Comparison of ENCODE assay signal across 5 cellular contexts in genomic region chrX:45982958-45983727, GRCh38.
DNase-seq lines count a peak whose midpoint lies in the region; ATAC-seq, FAIRE-seq and TF ChIP-seq lines count a peak whose summit lies in the region.
"Not testable (repeated sequence)": the region's sequence is repeated elsewhere in the genome, so short reads cannot be mapped to it uniquely, and the experiment has no call there.

No MANE protein-coding gene starts in this region.

- not testable (repeated sequence) for H3K27ac Mint-ChIP-seq in osteocyte (ENCODE audit: unreplicated experiment)

- H3K36me3 Mint-ChIP-seq in osteocyte (ENCODE audit: unreplicated experiment) = not testable (repeated sequence)

- in situ Hi-C loops in K562 (cut with MboI) = not testable (repeated sequence)

- H3K4me2 ChIP-seq in K562 (ENCODE audit: insufficient read depth, low read length) = not testable (repeated sequence)

- not testable (repeated sequence) for H3K9me3 ChIP-seq in HEK293 (ENCODE audit: control insufficient read depth, insufficient read depth, low read depth, low read length); K562 (replicated peaks; ENCODE audit: control insufficient read depth, insufficient read depth, low read depth, low read length); right cardiac atrium (ENCODE audit: control insufficient read depth, low read length); kidney (ENCODE audit: control insufficient read depth in 1 of 2, low read length in 2 of 2)

- H3K27me3 ChIP-seq in K562 (ENCODE audit: control insufficient read depth in 2 of 2, insufficient read depth in 2 of 2, low read length in 2 of 2); right cardiac atrium (ENCODE audit: control insufficient read depth, insufficient read depth): not testable (repeated sequence)

- not testable (repeated sequence) for H4K20me1 ChIP-seq in K562 (replicated peaks; ENCODE audit: control insufficient read depth, insufficient read depth, low read length)

- H3K4me1 ChIP-seq in HEK293 (ENCODE audit: control insufficient read depth, insufficient read depth, low read length); K562 (replicated peaks in 1 of 2; ENCODE audit: control insufficient read depth in 2 of 2, insufficient read depth in 2 of 2, low read length in 2 of 2); right cardiac atrium (ENCODE audit: control insufficient read depth, insufficient read depth, low read length); kidney (ENCODE audit: control insufficient read depth in 1 of 2, insufficient read depth in 1 of 2, low read depth in 1 of 2, low read length in 2 of 2): not testable (repeated sequence)

- not testable (repeated sequence) for TF ChIP-seq EP300 in K562 (IDR thresholded peaks at IDR 0.05; ENCODE audit: low read length)

- not testable (repeated sequence) for H3K4me3 Mint-ChIP-seq in osteocyte (ENCODE audit: unreplicated experiment)

- not testable (repeated sequence) for ATAC-seq in K562, right cardiac atrium

- H3K36me3 ChIP-seq in HEK293 (ENCODE audit: control insufficient read depth in 2 of 2, insufficient read depth in 1 of 2, low read length in 2 of 2); K562 (ENCODE audit: control insufficient read depth, insufficient read depth, low read length); kidney (ENCODE audit: control insufficient read depth in 1 of 2, insufficient read depth in 2 of 2, low read length in 2 of 2): not testable (repeated sequence)

- not testable (repeated sequence) for H3K27ac ChIP-seq in HEK293 (ENCODE audit: extremely low read depth, low read depth, low read length); K562 (ENCODE audit: extremely low read depth, low read depth, low read length); right cardiac atrium (ENCODE audit: low read length); kidney (ENCODE audit: low read depth in 2 of 2, low read length in 2 of 2)

- H3K27me3 Mint-ChIP-seq in osteocyte (ENCODE audit: unreplicated experiment) = not testable (repeated sequence)

- 0% methylated on average over 3 of the region's 14 CpGs for WGBS in K562 (ENCODE audit: insufficient coverage, low coverage, missing lambda C conversion rate)
- WGBS in right cardiac atrium = 91% methylated on average over 14 of the region's 14 CpGs

- not testable (repeated sequence) for DNase-seq in K562 (ENCODE audit: extremely low read depth in 1 of 4, low spot score in 3 of 4)
- peak in 2 of 3 donors; percentile 16 to 40 for DNase-seq in right cardiac atrium
- DNase-seq in kidney = peak; percentile 49
- peak; percentile 82 for DNase-seq in osteocyte (ENCODE audit: extremely low spot score, unreplicated experiment)

- H3K9ac ChIP-seq in K562 (ENCODE audit: insufficient read depth in 1 of 2, low read depth in 2 of 2, low read length in 2 of 2); kidney (ENCODE audit: low read length in 2 of 2): not testable (repeated sequence)

- TF ChIP-seq RAD21 in K562 (CRISPR knock-in tag; conservative IDR thresholded peaks at IDR 0.05 in 1 of 2, IDR thresholded peaks at IDR 0.05 in 1 of 2) = not testable (repeated sequence)

- not testable (repeated sequence) for TF ChIP-seq POLR2A in K562 (conservative IDR thresholded peaks at IDR 0.05)

- H3K9me1 ChIP-seq in K562 (ENCODE audit: control insufficient read depth, insufficient read depth, low read length) = not testable (repeated sequence)

- intact Hi-C loops in K562 (cut with micrococcal nuclease); right cardiac atrium (cut with DNase I); kidney (cut with DNase I): not testable (repeated sequence)

- not testable (repeated sequence) for H3K79me2 ChIP-seq in K562 (ENCODE audit: control insufficient read depth, insufficient read depth, low read length)

- H3K4me1 Mint-ChIP-seq in osteocyte (ENCODE audit: unreplicated experiment) = not testable (repeated sequence)

- not testable (repeated sequence) for TF ChIP-seq CTCF in HEK293 (tag by site-specific recombination; IDR thresholded peaks at IDR 0.05); K562 (IDR thresholded peaks at IDR 0.05 in 2 of 3, conservative IDR thresholded peaks at IDR 0.05 in 1 of 3; ENCODE audit: insufficient read depth in 2 of 3, low read depth in 1 of 3, low read length in 3 of 3); kidney (IDR thresholded peaks at IDR 0.05; ENCODE audit: borderline replicate concordance, extremely low read depth, insufficient read depth); osteocyte (IDR thresholded peaks at IDR 0.05)

- POLR2A ChIA-PET in HEK293 (lab: Yijun Ruan, JAX) = not testable (repeated sequence)
- POLR2A ChIA-PET in K562 (lab: Yijun Ruan, JAX) = interaction anchor here (0.6 kb wide), 1 partner anchor 156 kb away, joined by 3 read pairs; no protein-coding TSS in a partner anchor

- not testable (repeated sequence) for BruUV-seq in K562 (replicated peaks; lab: Mats Ljungman, UMichigan)

- not testable (repeated sequence) for FAIRE-seq in K562 (lab: Jason Lieb, UNC); kidney (lab: Jason Lieb, UNC)

- H3K4me3 ChIP-seq in HEK293 (ENCODE audit: low read depth, low read length); K562; right cardiac atrium (ENCODE audit: low read length); kidney (ENCODE audit: low read length in 2 of 2): not testable (repeated sequence)

- peaks cover 22% of the 10 kb centered on the region for H3K9me3 Mint-ChIP-seq in osteocyte (ENCODE audit: unreplicated experiment)

- CTCF ChIA-PET in HEK293 (lab: Yijun Ruan, JAX); K562 (lab: Yijun Ruan, JAX; ENCODE audit: low intra/inter-chr PET ratio): not testable (repeated sequence)

- H2AFZ ChIP-seq in K562 (ENCODE audit: low read depth, low read length) = not testable (repeated sequence)

TF ChIP-seq in HEK293, 187 proteins besides CTCF, POLR2A, EP300 and RAD21:
- peak; percentile 68 for TF ChIP-seq ZNF146 (tag by site-specific recombination; IDR thresholded peaks at IDR 0.05)

TF ChIP-seq in K562, 482 proteins besides CTCF, POLR2A, EP300 and RAD21:
- TF ChIP-seq ZNF146 (CRISPR knock-in tag; IDR thresholded peaks at IDR 0.05; ENCODE audit: unreplicated experiment) = peak; percentile 56
